19 cellular contexts compared by ENCODE assay signal in the genomic region with DNA sequence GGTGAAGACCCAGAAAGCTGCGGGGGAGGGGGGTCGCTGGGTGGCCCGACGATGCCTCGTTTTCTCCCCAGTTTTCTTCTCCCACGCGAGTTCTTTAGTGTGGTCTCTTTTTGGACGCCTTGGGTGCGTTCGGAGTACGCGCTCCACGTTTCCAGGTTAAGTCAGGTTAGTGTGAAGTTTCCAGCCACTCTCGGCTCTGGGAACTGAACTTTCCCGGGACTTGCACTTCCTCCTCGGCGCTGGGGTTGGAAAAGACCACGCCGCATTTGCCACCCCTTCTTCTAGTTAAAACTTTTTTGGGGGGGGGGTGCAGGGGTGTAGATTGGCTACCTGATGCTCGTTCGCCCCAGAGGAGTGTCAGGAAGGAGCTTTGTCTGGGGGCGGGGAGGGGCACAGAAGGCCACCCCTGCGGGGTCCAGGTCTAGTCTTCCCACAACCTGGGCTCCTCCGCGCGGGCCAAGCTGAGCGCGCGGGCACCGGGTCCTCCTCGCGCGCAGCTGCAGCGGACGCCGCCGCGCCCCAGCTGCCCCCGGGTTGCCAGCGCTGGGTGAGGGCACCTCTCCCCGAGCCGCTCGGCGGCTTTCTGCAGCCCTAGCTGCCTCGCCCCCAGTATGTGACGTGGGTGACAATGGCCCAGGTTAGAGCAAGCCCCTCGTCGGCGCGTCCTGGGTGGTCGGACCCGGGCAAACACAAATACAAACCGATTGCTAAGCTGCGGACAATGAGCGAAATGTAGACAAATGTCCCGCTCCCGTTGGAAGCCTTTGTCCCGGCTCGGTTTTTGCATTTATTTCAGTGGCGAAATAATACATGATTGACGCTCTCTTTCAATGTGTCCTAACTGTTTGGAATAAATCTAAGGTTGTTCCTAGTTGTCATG. TPM values are rescaled to one million over a fixed set of nuclear protein-coding genes. Genes with fewer than 3 reads are reported as not detected.
DNase-seq lines count a peak whose midpoint lies in the region; ATAC-seq, FAIRE-seq and TF ChIP-seq lines count a peak whose summit lies in the region.
"Had no signal": no experiment of that assay in that cellular context is flagged by ENCODE, and none has a peak within 500 bp of the region (broad histone marks: within the 10 kb centered on the region; RNA-seq: fewer than 3 reads in every experiment).

No MANE protein-coding gene starts in this region.

- ATAC-seq in A549 (no peak), naive B cell (ENCODE audit: low read depth in 2 of 2) (no peak)
- ATAC-seq: CD8-positive, alpha-beta T cell; psoas muscle had no signal

- TF ChIP-seq EP300 in A549 (IDR thresholded peaks at IDR 0.05) (no peak), esophagus muscularis mucosa (IDR thresholded peaks at IDR 0.05) (no peak)

- H3K4me3 ChIP-seq in A549, result peak overlapping the region; percentile 49; the same call in 2 of the 3 replicates
- H3K4me3 ChIP-seq in esophagus muscularis mucosa, result peak overlapping the region in 2 of 4 donors; percentile 44 to 49
- H3K4me3 ChIP-seq: thyroid gland had no signal

- H3K4me1 ChIP-seq in A549, result peaks cover 36% of the 10 kb centered on the region
- H3K4me1 ChIP-seq in esophagus muscularis mucosa, result peaks cover 44 to 73% (median 69%) of the 10 kb centered on the region in 4 donors

- 20% methylated on average over 36 of the region's 61 CpGs for WGBS in A549 (ENCODE audit: missing lambda C conversion rate)
- WGBS in esophagus muscularis mucosa, result 2% methylated on average over 37 of the region's 61 CpGs

- no peaks in the 10 kb centered on the region for H3K36me3 ChIP-seq in esophagus muscularis mucosa
- H3K36me3 ChIP-seq: thyroid gland had no signal

- H3K9me3 Mint-ChIP-seq in naive B cell, result peaks cover 0 to 5% (median 0%) of the 10 kb centered on the region in 7 donors
- no peaks in the 10 kb centered on the region for H3K9me3 Mint-ChIP-seq in mesothelial cell of epicardium
- H3K9me3 Mint-ChIP-seq in chondrocyte (ENCODE audit: low read depth), result no peaks in the 10 kb centered on the region
- H3K9me3 Mint-ChIP-seq: activated CD4-positive, alpha-beta memory T cell treated with anti-CD3 and anti-CD28 coated beads, Interleukin-2, amount 10 ng/mL, durations not matched to agents 7 days and 5 days; CD8-positive, alpha-beta T cell had no signal

- DNase-seq in A549 (ENCODE audit: low read depth in 1 of 2, low spot score in 1 of 2) (no peak), GM10266 (ENCODE audit: extremely low spot score) (peak; percentile 33), cerebellum (ENCODE audit: low spot score) (peak; percentile 20), naive B cell (no peak), esophagus muscularis mucosa (ENCODE audit: extremely low spot score) (no peak), mesothelial cell of epicardium (ENCODE audit: low spot score in 2 of 2, unreplicated experiment in 2 of 2) (no peak), NCI-H69 (lab: John Stamatoyannopoulos, UW) (no peak), chondrocyte (ENCODE audit: low spot score) (no peak)
- DNase-seq: activated CD4-positive, alpha-beta memory T cell treated with anti-CD3 and anti-CD28 coated beads, Interleukin-2, amount 10 ng/mL, durations not matched to agents 7 days and 5 days; amniotic stem cell; CD8-positive, alpha-beta T cell; kidney; NCI-H1092 treated with DMSO at 0.1 percent for 48 hours; NCI-H82; psoas muscle; stimulated activated CD4-positive, alpha-beta T cell treated with anti-CD3 and anti-CD28 coated beads, Interleukin-4, amount 100 ng/mL, for 4 hours; thyroid gland had no signal

- TF ChIP-seq POLR2A in A549 (IDR thresholded peaks at IDR 0.05; ENCODE audit: low read length), result no peak
- no peak for TF ChIP-seq POLR2A in esophagus muscularis mucosa (IDR thresholded peaks at IDR 0.05; ENCODE audit: low read depth)

- H3K36me3 Mint-ChIP-seq in naive B cell (no peaks in the 10 kb centered on the region), mesothelial cell of epicardium (no peaks in the 10 kb centered on the region), chondrocyte (ENCODE audit: low read depth) (peaks cover 8% of the 10 kb centered on the region)
- H3K36me3 Mint-ChIP-seq: CD8-positive, alpha-beta T cell had no signal

- no peak for TF ChIP-seq RAD21 in A549 (conservative IDR thresholded peaks at IDR 0.05 in 1 of 2, IDR thresholded peaks at IDR 0.05 in 1 of 2)

- H3K4me3 Mint-ChIP-seq in naive B cell (peak overlapping the region in 1 of 8 donors; percentile 39), mesothelial cell of epicardium (no peak overlapping the region), chondrocyte (ENCODE audit: unreplicated experiment) (no peak overlapping the region)
- H3K4me3 Mint-ChIP-seq: activated CD4-positive, alpha-beta memory T cell treated with anti-CD3 and anti-CD28 coated beads, Interleukin-2, amount 10 ng/mL, durations not matched to agents 7 days and 5 days had no signal

- CTCF ChIA-PET in A549 (lab: Yijun Ruan, JAX), result interaction anchor here (0.6 to 3.8 kb wide), 6 partner anchors 10 to 678 kb away, joined by 3 to 19 read pairs (median 4); no protein-coding TSS in a partner anchor

- intact Hi-C loops in esophagus muscularis mucosa (cut with DNase I), result no loop called here

- H3K4me1 Mint-ChIP-seq in naive B cell (peaks cover 17 to 40% (median 37%) of the 10 kb centered on the region in 3 donors), mesothelial cell of epicardium (peaks cover 10% of the 10 kb centered on the region), chondrocyte (ENCODE audit: low read depth) (peaks cover 33% of the 10 kb centered on the region)

- FAIRE-seq in A549 (lab: Jason Lieb, UNC), result no peak
- FAIRE-seq: kidney had no signal

- H3K9me3 ChIP-seq in A549 (no peaks in the 10 kb centered on the region), esophagus muscularis mucosa (no peaks in the 10 kb centered on the region)
- H3K9me3 ChIP-seq: psoas muscle, thyroid gland had no signal

- peaks cover 5 to 100% (median 82%) of the 10 kb centered on the region in 4 donors for H3K27me3 ChIP-seq in esophagus muscularis mucosa

- H3K27me3 Mint-ChIP-seq in naive B cell (peaks cover 43 to 77% (median 66%) of the 10 kb centered on the region in 3 donors), mesothelial cell of epicardium (ENCODE audit: low read depth) (peaks cover 95% of the 10 kb centered on the region), chondrocyte (ENCODE audit: low read depth) (peaks cover 77% of the 10 kb centered on the region)

- POLR2A ChIA-PET in A549 (lab: Yijun Ruan, JAX), result no interaction called here

- peak overlapping the region; percentile 100 for H3K4me2 ChIP-seq in A549

- no peak for TF ChIP-seq CTCF in A549 (IDR thresholded peaks at IDR 0.05)
- no peak for TF ChIP-seq CTCF in GM10266 (IDR thresholded peaks at IDR 0.05; ENCODE audit: control insufficient read depth, insufficient read depth, low read depth, missing control alignments)
- no peak for TF ChIP-seq CTCF in esophagus muscularis mucosa (IDR thresholded peaks at IDR 0.05)
- TF ChIP-seq CTCF in mesothelial cell of epicardium (IDR thresholded peaks at IDR 0.05; ENCODE audit: unreplicated experiment), result no peak
- TF ChIP-seq CTCF in chondrocyte (IDR thresholded peaks at IDR 0.05), result no peak

- peak overlapping the region in 4 of 6 donors; percentile 3 to 91 (median 81) for H3K27ac Mint-ChIP-seq in naive B cell
- no peak overlapping the region for H3K27ac Mint-ChIP-seq in mesothelial cell of epicardium
- no peak overlapping the region for H3K27ac Mint-ChIP-seq in chondrocyte (ENCODE audit: unreplicated experiment)
- H3K27ac Mint-ChIP-seq: CD8-positive, alpha-beta T cell had no signal

- H3K27ac ChIP-seq in A549 (no peak overlapping the region), esophagus muscularis mucosa (replicated peaks in 1 of 4) (no peak overlapping the region)
- H3K27ac ChIP-seq: psoas muscle, thyroid gland had no signal

TF ChIP-seq in A549, 52 proteins besides CTCF, POLR2A, EP300 and RAD21:
- TF ChIP-seq KDM5A (IDR thresholded peaks at IDR 0.05), result no peak
- TF ChIP-seq CHD2 (IDR thresholded peaks at IDR 0.05; ENCODE audit: low read length, partially characterized antibody), result no peak
- TF ChIP-seq ZFP36 (IDR thresholded peaks at IDR 0.05; ENCODE audit: borderline replicate concordance, partially characterized antibody), result no peak
- TF ChIP-seq ZC3H11A (IDR thresholded peaks at IDR 0.05), result no peak
- TF ChIP-seq RFX5 (IDR thresholded peaks at IDR 0.05), result no peak
- TF ChIP-seq HOXB13 (CRISPR knock-in tag; IDR thresholded peaks at IDR 0.05; ENCODE audit: low read depth), result no peak
- no peak for TF ChIP-seq CBX2 (IDR thresholded peaks at IDR 0.05; ENCODE audit: borderline replicate concordance, low read depth)
- TF ChIP-seq BHLHE40 (IDR thresholded peaks at IDR 0.05; ENCODE audit: low read depth, low read length), result no peak

RNA-seq across cellular contexts. Expression of a gene that starts 1.7 kb away (rescaled TPM):
- not detected in 2 replicates for polyA plus RNA-seq in A549 (2011; rRNA removed)
- not detected in 2 replicates for polyA plus RNA-seq in A549 (2012; cell fraction: cytosol; rRNA removed)
- not detected in 2 replicates for polyA plus RNA-seq in A549 (2012; cell fraction: nucleus; rRNA removed)
- polyA plus RNA-seq in A549 (2017; fragmentation: RNase III; extraction: RNeasy Plus Mini Kit Qiagen cat#74134 plus additional on column Dnase treatment), result not detected in 3 replicates
- polyA minus RNA-seq in A549 (2011; rRNA and poly(A)+ RNA removed), result not detected in 2 replicates
- total RNA-seq in cerebellum, result 2.4 TPM
- not detected for polyA plus RNA-seq in naive B cell (ENCODE audit: low read depth in 6 of 6)
- total RNA-seq in esophagus muscularis mucosa, result not detected
- total RNA-seq in mesothelial cell of epicardium, result not detected in 3 replicates
- not detected in 3 replicates for total RNA-seq in chondrocyte
- total RNA-seq: activated CD4-positive, alpha-beta memory T cell treated with anti-CD3 and anti-CD28 coated beads, Interleukin-2, amount 10 ng/mL, durations not matched to agents 7 days and 5 days; CD8-positive, alpha-beta T cell; kidney; psoas muscle; SK-MEL-5 had no signal
- polyA plus RNA-seq: esophagus, psoas muscle had no signal

Comparison
In these comparisons a context has a peak if more than half of its experiments do, and no peak if none do; other contexts are left out.
1. DNase-seq: peak in GM10266 (single experiment) and cerebellum (single experiment); none in A549 (0 of 2), naive B cell (single experiment), esophagus muscularis mucosa (single experiment), mesothelial cell of epicardium (0 of 2), NCI-H69 (single experiment) and chondrocyte (single experiment).
2. H3K27ac Mint-ChIP-seq: peak in naive B cell (4 of 6); none in mesothelial cell of epicardium (single experiment) and chondrocyte (single experiment).